Comparison of ENCODE assay signal across 11 cellular contexts in the genomic region with DNA sequence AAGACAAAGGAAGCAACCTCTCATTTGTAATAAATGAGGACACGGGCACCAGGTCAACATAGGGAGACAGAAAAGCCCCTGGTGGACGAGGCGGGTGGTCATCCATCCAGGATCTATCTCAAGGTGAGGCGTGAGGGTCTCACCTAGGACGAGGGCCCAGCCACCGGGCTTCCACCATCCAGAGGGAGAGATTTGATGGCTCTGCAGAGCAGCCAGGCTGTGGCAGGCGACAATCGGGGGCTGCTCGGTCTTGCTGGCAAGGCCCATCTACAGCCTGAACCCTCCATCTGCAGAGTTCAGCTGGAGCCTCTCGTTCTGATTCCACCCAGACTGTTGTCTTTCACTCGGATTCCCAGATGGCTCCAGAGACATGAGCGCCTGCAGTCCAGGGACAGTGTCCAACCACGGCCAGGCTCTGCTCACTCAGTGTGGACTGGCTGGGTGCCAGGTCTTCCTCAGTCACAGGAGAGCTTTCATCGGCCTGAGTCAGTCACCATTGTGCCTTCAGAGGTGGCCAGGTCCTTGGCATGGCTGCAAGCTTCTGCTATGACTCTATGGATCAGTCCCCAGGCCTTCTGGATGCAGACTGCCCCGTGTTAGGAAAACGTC. TPM values are rescaled to one million over a fixed set of nuclear protein-coding genes. Genes with fewer than 3 reads are reported as not detected.
DNase-seq lines count a peak whose midpoint lies in the region; ATAC-seq and TF ChIP-seq lines count a peak whose summit lies in the region.
"Had no signal": no experiment of that assay in that cellular context is flagged by ENCODE, and none has a peak within 500 bp of the region (broad histone marks: within the 10 kb centered on the region; RNA-seq: fewer than 3 reads in every experiment).

No MANE protein-coding gene starts in this region.

- no peak overlapping the region for H2AFZ ChIP-seq in IMR-90 (replicated peaks; ENCODE audit: low read length, poor library complexity)

- CTCF ChIA-PET in IMR-90 (lab: Yijun Ruan, JAX): no interaction called here
- CTCF ChIA-PET in activated naive CD4-positive, alpha-beta T cell treated with anti-CD3 and anti-CD28 coated beads for 36 hours (lab: Charles Lee): interaction anchor here (1.0 to 2.2 kb wide), 3 partner anchors 8 to 26 kb away, joined by 3 to 7 read pairs (median 3); no protein-coding TSS in a partner anchor

- peak; percentile 78 for DNase-seq in IMR-90
- peak; percentile 42 for DNase-seq in astrocyte of the spinal cord (ENCODE audit: low read depth, low spot score)
- peak; percentile 45 to 67 for DNase-seq in hippocampal formation (lab: John Stamatoyannopoulos, UW)
- no peak for DNase-seq in activated naive CD4-positive, alpha-beta T cell treated with anti-CD3 and anti-CD28 coated beads for 36 hours
- no peak for DNase-seq in NCI-H1694 (lab: John Stamatoyannopoulos, UW)

- TF ChIP-seq RAD21 in IMR-90 (IDR thresholded peaks at IDR 0.05; ENCODE audit: low read length): no peak

- in situ Hi-C loops in IMR-90 (cut with MboI; ENCODE audit: low sequenced_read_pairs) (no loop called here), astrocyte of the spinal cord (cut with HindIII; ENCODE audit: low sequenced_read_pairs) (no loop called here)

- peaks cover 38% of the 10 kb centered on the region for H4K20me1 ChIP-seq in IMR-90 (ENCODE audit: insufficient read depth, low read length)

- H3K27me3 Mint-ChIP-seq in stimulated activated memory B cell treated with anti-CD40 and anti-IgM and Interleukin-4, amounts not matched to agents 10 μg/mL and 1 μg/mL and 100 μg/mL, for 72 hours: peaks cover 23% of the 10 kb centered on the region
- peaks cover 9% of the 10 kb centered on the region for H3K27me3 Mint-ChIP-seq in activated naive CD4-positive, alpha-beta T cell treated with anti-CD3 and anti-CD28 coated beads for 36 hours (ENCODE audit: low read depth)

- H3K9ac ChIP-seq in IMR-90 (ENCODE audit: low read depth, low read length): no peak overlapping the region

- H3K14ac ChIP-seq in IMR-90 (replicated peaks; ENCODE audit: low read depth, low read length): no peak overlapping the region

- peaks cover 50% of the 10 kb centered on the region for H3K4me1 Mint-ChIP-seq in stimulated activated memory B cell treated with anti-CD40 and anti-IgM and Interleukin-4, amounts not matched to agents 10 μg/mL and 1 μg/mL and 100 μg/mL, for 72 hours
- H3K4me1 Mint-ChIP-seq in activated naive CD4-positive, alpha-beta T cell treated with anti-CD3 and anti-CD28 coated beads for 36 hours (ENCODE audit: low read depth): peaks cover 11% of the 10 kb centered on the region

- peak overlapping the region; percentile 52 for H2AK9ac ChIP-seq in IMR-90 (replicated peaks; ENCODE audit: low read depth, low read length, poor library complexity)

- H3K23ac ChIP-seq in IMR-90 (ENCODE audit: low read depth, low read length): no peak overlapping the region

- no peak for TF ChIP-seq CTCF in IMR-90 (conservative IDR thresholded peaks at IDR 0.05; ENCODE audit: low read depth, low read length)
- TF ChIP-seq CTCF in astrocyte of the spinal cord (IDR thresholded peaks at IDR 0.05; ENCODE audit: low read depth, low read length): no peak

- H3K27me3 ChIP-seq in IMR-90 (ENCODE audit: control insufficient read depth, insufficient read depth, low read length): no peaks in the 10 kb centered on the region

- no peak overlapping the region for H2BK20ac ChIP-seq in IMR-90 (ENCODE audit: low read depth, low read length)

- peaks cover 8 to 62% of the 10 kb centered on the region in 2 experiments; a peak in 3 of 4 replicates for H3K79me1 ChIP-seq in IMR-90 (ENCODE audit: low read depth in 1 of 2, low read length in 2 of 2)

- H3K18ac ChIP-seq in IMR-90 (ENCODE audit: low read depth, low read length): no peak overlapping the region

- dilution Hi-C loops in IMR-90 (cut with HindIII; ENCODE audit: low sequenced_read_pairs, unreplicated experiment): no loop called here

- H3K4me2 ChIP-seq in IMR-90 (ENCODE audit: low read depth, low read length): no peak overlapping the region

- H3K4ac ChIP-seq in IMR-90 (ENCODE audit: low read depth, low read length): no peak overlapping the region

- intact Hi-C loops in IMR-90 (cut with micrococcal nuclease): loop anchor here (5.0 to 10.0 kb wide), 2 partner anchors 57 to 119 kb away; no protein-coding TSS in a partner anchor
- intact Hi-C loops in activated naive CD4-positive, alpha-beta T cell treated with anti-CD3 and anti-CD28 coated beads for 36 hours (cut with micrococcal nuclease): no loop called here

- no peak overlapping the region for H4K91ac ChIP-seq in IMR-90 (ENCODE audit: insufficient read depth, low read depth, low read length)

- peaks cover 26% of the 10 kb centered on the region for H3K36me3 ChIP-seq in IMR-90 (ENCODE audit: control insufficient read depth, insufficient read depth, low read length)

- H3K56ac ChIP-seq in IMR-90 (ENCODE audit: extremely low read depth, insufficient read depth, low read length): no peak overlapping the region

- no peak overlapping the region for H3K4me3 ChIP-seq in IMR-90 (ENCODE audit: insufficient read depth, low read depth, low read length)
- H3K4me3 ChIP-seq in astrocyte of the spinal cord (ENCODE audit: low read depth, low read length): no peak overlapping the region

- 80% methylated on average over 4 of the region's 16 CpGs; no CpG with 5 or more reads in 1 of the 2 experiments for WGBS in IMR-90 (ENCODE audit: extremely low coverage in 2 of 2, insufficient read length in 1 of 2), 2 experiments

- H4K5ac ChIP-seq in IMR-90 (ENCODE audit: low read depth, low read length): no peak overlapping the region

- peak overlapping the region; percentile 27 for H2BK5ac ChIP-seq in IMR-90 (ENCODE audit: low read depth, low read length, poor library complexity, severe bottlenecking)

- no peak overlapping the region; the same call in 1 of the 2 replicates for H2AK5ac ChIP-seq in IMR-90 (ENCODE audit: low read depth, low read length)

- peak overlapping the region; percentile 78 for H3K27ac Mint-ChIP-seq in stimulated activated memory B cell treated with anti-CD40 and anti-IgM and Interleukin-4, amounts not matched to agents 10 μg/mL and 1 μg/mL and 100 μg/mL, for 72 hours
- no peak overlapping the region for H3K27ac Mint-ChIP-seq in activated naive CD4-positive, alpha-beta T cell treated with anti-CD3 and anti-CD28 coated beads for 36 hours
- H3K27ac Mint-ChIP-seq: activated T-helper 2 cell treated with anti-CD3 and anti-CD28 coated beads, Interferon-gamma antibody, Interleukin-2, Interleukin-4, amounts not matched to agents 10 μg/mL and 5 μg/mL and 100 μg/mL, durations not matched to agents 14 hours and 24 hours and 36 hours; T-helper 1 cell treated with Interleukin-12 subunit alpha and Interleukin-12 subunit beta and Interleukin-4 antibody, amounts not matched to agents 30 μg/mL and 1 μg/mL, for 36 hours had no signal

- peaks cover 27% of the 10 kb centered on the region for H3K4me1 ChIP-seq in IMR-90 (ENCODE audit: control insufficient read depth, insufficient read depth, low read length)

- no peak overlapping the region for H2BK120ac ChIP-seq in IMR-90 (ENCODE audit: low read depth, low read length)

- H3K4me3 Mint-ChIP-seq in stimulated activated memory B cell treated with anti-CD40 and anti-IgM and Interleukin-4, amounts not matched to agents 10 μg/mL and 1 μg/mL and 100 μg/mL, for 72 hours: no peak overlapping the region
- H3K4me3 Mint-ChIP-seq in activated naive CD4-positive, alpha-beta T cell treated with anti-CD3 and anti-CD28 coated beads for 36 hours: no peak overlapping the region
- H3K4me3 Mint-ChIP-seq: T-helper 1 cell treated with Interleukin-12 subunit alpha and Interleukin-12 subunit beta and Interleukin-4 antibody, amounts not matched to agents 30 μg/mL and 1 μg/mL, for 36 hours had no signal

- no peak overlapping the region for H3K27ac ChIP-seq in IMR-90 (ENCODE audit: insufficient read depth, low read length)

- ATAC-seq in IMR-90 (ENCODE audit: low read depth) (peak; percentile 3; the same call in 1 of the 2 replicates), HG02610 (IDR thresholded peaks at IDR 0.05; ENCODE audit: unreplicated experiment) (no peak), HG03039 (IDR thresholded peaks at IDR 0.05; ENCODE audit: unreplicated experiment) (no peak)
- no peak for ATAC-seq in stimulated activated memory B cell treated with anti-CD40 and anti-IgM and Interleukin-4, amounts not matched to agents 10 μg/mL and 1 μg/mL and 100 μg/mL, for 72 hours

- peaks cover 33% of the 10 kb centered on the region for H3K9me1 ChIP-seq in IMR-90 (ENCODE audit: insufficient read depth, low read length)

- POLR2A ChIA-PET in IMR-90 (lab: Charles Lee; ENCODE audit: unreplicated experiment): no interaction called here

- H2BK15ac ChIP-seq in IMR-90 (ENCODE audit: low read depth, low read length): no peak overlapping the region

- no peaks in the 10 kb centered on the region for H3K9me3 Mint-ChIP-seq in stimulated activated memory B cell treated with anti-CD40 and anti-IgM and Interleukin-4, amounts not matched to agents 10 μg/mL and 1 μg/mL and 100 μg/mL, for 72 hours
- no peaks in the 10 kb centered on the region for H3K9me3 Mint-ChIP-seq in activated naive CD4-positive, alpha-beta T cell treated with anti-CD3 and anti-CD28 coated beads for 36 hours
- H3K9me3 Mint-ChIP-seq: activated T-helper 2 cell treated with anti-CD3 and anti-CD28 coated beads, Interferon-gamma antibody, Interleukin-2, Interleukin-4, amounts not matched to agents 10 μg/mL and 5 μg/mL and 100 μg/mL, durations not matched to agents 14 hours and 24 hours and 36 hours; T-helper 1 cell treated with Interleukin-12 subunit alpha and Interleukin-12 subunit beta and Interleukin-4 antibody, amounts not matched to agents 30 μg/mL and 1 μg/mL, for 36 hours had no signal

- no peak for TF ChIP-seq POLR2A in IMR-90 (IDR thresholded peaks at IDR 0.05; ENCODE audit: low read depth, low read length)

- H3K9me3 ChIP-seq in IMR-90 (ENCODE audit: control insufficient read depth, insufficient read depth, low read length): no peaks in the 10 kb centered on the region

- H3K36me3 Mint-ChIP-seq in stimulated activated memory B cell treated with anti-CD40 and anti-IgM and Interleukin-4, amounts not matched to agents 10 μg/mL and 1 μg/mL and 100 μg/mL, for 72 hours: peaks cover 22% of the 10 kb centered on the region
- H3K36me3 Mint-ChIP-seq in activated naive CD4-positive, alpha-beta T cell treated with anti-CD3 and anti-CD28 coated beads for 36 hours (ENCODE audit: low read depth): peaks cover 13% of the 10 kb centered on the region

- BruUV-seq in IMR-90 (replicated peaks; lab: Mats Ljungman, UMichigan): no TSS peak

- H4K8ac ChIP-seq in IMR-90 (ENCODE audit: low read depth in 2 of 2, low read length in 2 of 2): no peak overlapping the region

RNA-seq across cellular contexts. Expression of gene LITAFD, which starts 5.9 kb away (rescaled TPM):
- not detected in 2 replicates for total RNA-seq in IMR-90 (2012; rRNA removed)
- polyA plus RNA-seq in IMR-90 (2012; rRNA removed): not detected in 2 replicates
- polyA plus RNA-seq in IMR-90 (2012; cell fraction: cytosol; rRNA removed): not detected in 2 replicates
- not detected in 2 replicates for polyA plus RNA-seq in IMR-90 (2012; cell fraction: nucleus; rRNA removed; ENCODE audit: low replicate concordance)
- total RNA-seq in activated naive CD4-positive, alpha-beta T cell treated with anti-CD3 and anti-CD28 coated beads for 36 hours: not detected
- total RNA-seq: activated T-helper 2 cell treated with anti-CD3 and anti-CD28 coated beads, Interferon-gamma antibody, Interleukin-2, Interleukin-4, amounts not matched to agents 10 μg/mL and 5 μg/mL and 100 μg/mL, durations not matched to agents 14 hours and 24 hours and 36 hours; epithelial cell of proximal tubule had no signal

RNA-seq across cellular contexts. Expression of gene CARHSP1, which starts 19.2 kb away (rescaled TPM):
- 96.4 and 138 TPM in 2 replicates for total RNA-seq in IMR-90 (2012; rRNA removed)
- 121 and 150 TPM in 2 replicates for polyA plus RNA-seq in IMR-90 (2012; rRNA removed)
- polyA plus RNA-seq in IMR-90 (2012; cell fraction: cytosol; rRNA removed): 89.9 and 241 TPM in 2 replicates
- polyA plus RNA-seq in IMR-90 (2012; cell fraction: nucleus; rRNA removed; ENCODE audit: low replicate concordance): 47.6 and 87.9 TPM in 2 replicates
- total RNA-seq in activated naive CD4-positive, alpha-beta T cell treated with anti-CD3 and anti-CD28 coated beads for 36 hours: 10 to 100 TPM; 46.5 to 49.6 TPM

Comparison
In these comparisons a context has a peak if more than half of its experiments do, and no peak if none do; other contexts are left out.
1. DNase-seq: peak in IMR-90 (single experiment), astrocyte of the spinal cord (single experiment) and hippocampal formation (2 of 2); none in activated naive CD4-positive, alpha-beta T cell treated with anti-CD3 and anti-CD28 coated beads for 36 hours (single experiment) and NCI-H1694 (single experiment).